Comparison of ENCODE assay signal across 1 cellular context in genomic region chr2:44398243-44398897, GRCh38.
A peak's percentile ranks its signal among the peaks of the same experiment; 100 is the strongest.
TF ChIP-seq lines count a peak whose summit lies in the region.

No MANE protein-coding gene starts in this region.

TF ChIP-seq in HepG2, 621 proteins besides CTCF, POLR2A, EP300 and RAD21:
- TF ChIP-seq MAFF (IDR thresholded peaks at IDR 0.05; ENCODE audit: low read depth, low read length) (peak; percentile 74), TIGD3 (CRISPR knock-in tag; IDR thresholded peaks at IDR 0.05; ENCODE audit: borderline replicate concordance) (no peak), MED13 (CRISPR knock-in tag; IDR thresholded peaks at IDR 0.05) (no peak), NFYC (CRISPR knock-in tag; IDR thresholded peaks at IDR 0.05) (no peak), MAFK (conservative IDR thresholded peaks at IDR 0.05 in 1 of 2, IDR thresholded peaks at IDR 0.05 in 1 of 2; ENCODE audit: low read length in 2 of 2) (peak; percentile 71 to 87)
